Comparison of ENCODE assay signal across 22 cellular contexts in genomic region chr9:19114680-19115270, GRCh38. TPM values are rescaled to one million over a fixed set of nuclear protein-coding genes. Genes with fewer than 3 reads are reported as not detected.
DNase-seq lines count a peak whose midpoint lies in the region; ATAC-seq and TF ChIP-seq lines count a peak whose summit lies in the region.
"Had no signal": no experiment of that assay in that cellular context is flagged by ENCODE, and none has a peak within 500 bp of the region (broad histone marks: within the 10 kb centered on the region; RNA-seq: fewer than 3 reads in every experiment).

No MANE protein-coding gene starts in this region.

- H3K9ac ChIP-seq in GM23248: peak overlapping the region; percentile 15; the same call in 1 of the 2 replicates

- H3K27ac ChIP-seq in GM23248 (peak overlapping the region; percentile 55), psoas muscle (peak overlapping the region; percentile 100)
- H3K27ac ChIP-seq: body of pancreas, coronary artery, ovary, suprapubic skin, vagina had no signal

- no peaks in the 10 kb centered on the region for H3K9me3 Mint-ChIP-seq in WTC11
- H3K9me3 Mint-ChIP-seq in activated CD4-positive, alpha-beta T cell treated with anti-CD3 and anti-CD28 coated beads, Interleukin-2, amount 10 ng/mL, durations not matched to agents 7 days and 5 days: no peaks in the 10 kb centered on the region
- H3K9me3 Mint-ChIP-seq: naive thymus-derived CD4-positive, alpha-beta T cell had no signal

- no peaks in the 10 kb centered on the region for H3K9me3 ChIP-seq in GM23248 (ENCODE audit: low read depth)
- no peaks in the 10 kb centered on the region for H3K9me3 ChIP-seq in psoas muscle
- H3K9me3 ChIP-seq: body of pancreas, ovary, suprapubic skin, vagina had no signal

- no peak overlapping the region for H3K4me3 ChIP-seq in GM23248
- H3K4me3 ChIP-seq in psoas muscle: no peak overlapping the region
- H3K4me3 ChIP-seq: body of pancreas, coronary artery, GM12878, ovary, suprapubic skin, vagina had no signal

- TF ChIP-seq CTCF in WTC11 (IDR thresholded peaks at IDR 0.05): no peak
- no peak for TF ChIP-seq CTCF in psoas muscle (IDR thresholded peaks at IDR 0.05)

- peaks cover 13% of the 10 kb centered on the region for H3K4me1 Mint-ChIP-seq in WTC11
- peaks cover 7% of the 10 kb centered on the region for H3K4me1 Mint-ChIP-seq in activated CD4-positive, alpha-beta T cell treated with anti-CD3 and anti-CD28 coated beads, Interleukin-2, amount 10 ng/mL, durations not matched to agents 7 days and 5 days

- peak overlapping the region; percentile 33; the same call in 1 of the 2 replicates for H3K27ac Mint-ChIP-seq in WTC11
- no peak overlapping the region for H3K27ac Mint-ChIP-seq in activated CD4-positive, alpha-beta T cell treated with anti-CD3 and anti-CD28 coated beads, Interleukin-2, amount 10 ng/mL, durations not matched to agents 7 days and 5 days
- H3K27ac Mint-ChIP-seq: activated naive CD8-positive, alpha-beta T cell had no signal

- 0 out of 2 replicates have a peak, but pooled peaks cover 4% of the 10 kb centered on the region for H3K79me2 ChIP-seq in GM23248 (ENCODE audit: insufficient read depth)

- CTCF ChIA-PET in WTC11 (lab: Charles Lee): interaction anchor here (0.7 to 2.5 kb wide), 2 partner anchors 59 to 78 kb away, joined by 3 to 11 read pairs; no protein-coding TSS in a partner anchor
- CTCF ChIA-PET in activated CD4-positive, alpha-beta T cell treated with anti-CD3 and anti-CD28 coated beads, Interleukin-2, amount 10 ng/mL, durations not matched to agents 7 days and 5 days (lab: Charles Lee): interaction anchor here (0.5 to 3.5 kb wide), 6 partner anchors 9 to 165 kb away, joined by 3 to 11 read pairs (median 4); no protein-coding TSS in a partner anchor

- 81 to 82% methylated on average over 3 of the region's 3 CpGs for WGBS in GM23248 (ENCODE audit: low coverage in 1 of 2, low lambda C conversion rate in 2 of 2, missing lambda C conversion rate in 2 of 2), 2 experiments
- whole genome bisulfite sequencing in psoas muscle, 3 donors: 88 to 92% (median 92%) methylated on average over 3 of the region's 3 CpGs

- in situ Hi-C loops in GM23248 (cut with MboI): no loop called here

- H3K27me3 ChIP-seq in GM23248 (replicated peaks; ENCODE audit: insufficient read depth) (no peaks in the 10 kb centered on the region), psoas muscle (ENCODE audit: insufficient read depth in 3 of 3, low read length in 2 of 3) (no peaks in the 10 kb centered on the region)
- H3K27me3 ChIP-seq: body of pancreas, ovary, suprapubic skin, vagina had no signal

- peak; percentile 63 for DNase-seq in GM23248
- no peak for DNase-seq in WTC11 (ENCODE audit: low spot score)
- peak in 1 of 2 experiments; percentile 53 for DNase-seq in erythroblast (lab: John Stamatoyannopoulos, UW)
- DNase-seq in psoas muscle: no peak
- DNase-seq in activated CD4-positive, CD25-positive, alpha-beta regulatory T cell treated with anti-CD3 and anti-CD28 coated beads, Interleukin-2, amount 50 U/mL, for 72 hours: no peak
- no peak for DNase-seq in germinal center (ENCODE audit: low spot score)
- DNase-seq in activated CD4-positive, alpha-beta T cell treated with anti-CD3 and anti-CD28 coated beads, Interleukin-2, amount 10 ng/mL, durations not matched to agents 7 days and 5 days: no peak
- DNase-seq: body of pancreas; DMS 273 treated with DMSO at 0.1 percent for 48 hours; mammary epithelial cell; naive thymus-derived CD4-positive, alpha-beta T cell; NCI-H1417; NCI-H524 treated with DMSO at 0.1 percent for 48 hours; ovary; right cardiac atrium; T1000 had no signal

- H3K4me2 ChIP-seq in GM23248 (ENCODE audit: unreplicated experiment): no peak overlapping the region

- H3K4me1 ChIP-seq in GM23248 (ENCODE audit: insufficient read depth) (peaks cover 57% of the 10 kb centered on the region), psoas muscle (peaks cover 47% of the 10 kb centered on the region)
- H3K4me1 ChIP-seq: body of pancreas had no signal

- peaks cover 41% of the 10 kb centered on the region for H3K36me3 Mint-ChIP-seq in WTC11
- peaks cover 50% of the 10 kb centered on the region for H3K36me3 Mint-ChIP-seq in activated CD4-positive, alpha-beta T cell treated with anti-CD3 and anti-CD28 coated beads, Interleukin-2, amount 10 ng/mL, durations not matched to agents 7 days and 5 days (ENCODE audit: low read depth)

- no peaks in the 10 kb centered on the region for H4K20me1 ChIP-seq in GM23248 (ENCODE audit: insufficient read depth)

- no peaks in the 10 kb centered on the region for H3K9me2 ChIP-seq in GM23248 (ENCODE audit: insufficient read depth)

- intact Hi-C loops in psoas muscle (cut with DNase I): no loop called here

- ATAC-seq in WTC11 (no peak), psoas muscle (no peak), GM19324 (IDR thresholded peaks at IDR 0.05; ENCODE audit: low FRiP score, unreplicated experiment) (no peak)
- ATAC-seq: body of pancreas; GM12878; naive thymus-derived CD4-positive, alpha-beta T cell; right cardiac atrium had no signal

- H3K27me3 Mint-ChIP-seq in WTC11 (ENCODE audit: low read depth): no peaks in the 10 kb centered on the region
- H3K27me3 Mint-ChIP-seq in activated CD4-positive, alpha-beta T cell treated with anti-CD3 and anti-CD28 coated beads, Interleukin-2, amount 10 ng/mL, durations not matched to agents 7 days and 5 days: no peaks in the 10 kb centered on the region
- H3K27me3 Mint-ChIP-seq: activated naive CD8-positive, alpha-beta T cell; naive thymus-derived CD4-positive, alpha-beta T cell had no signal

- peaks cover 68% of the 10 kb centered on the region for H3F3A ChIP-seq in GM23248 (ENCODE audit: insufficient read depth)

- H3K36me3 ChIP-seq in GM23248 (ENCODE audit: low read depth) (peaks cover 51% of the 10 kb centered on the region; the same call in 1 of the 2 replicates), psoas muscle (ENCODE audit: insufficient read depth in 1 of 2, low read depth in 1 of 2) (peaks cover 13 to 89% of the 10 kb centered on the region in 2 donors)
- H3K36me3 ChIP-seq: ovary had no signal

- peak; percentile 74 for TF ChIP-seq POLR2A in erythroblast (IDR thresholded peaks at IDR 0.05; ENCODE audit: low read length)

- no peak overlapping the region for H2AFZ ChIP-seq in GM23248

- POLR2A ChIA-PET in WTC11 (lab: Charles Lee): no interaction called here
- POLR2A ChIA-PET in activated CD4-positive, alpha-beta T cell treated with anti-CD3 and anti-CD28 coated beads, Interleukin-2, amount 10 ng/mL, durations not matched to agents 7 days and 5 days (lab: Charles Lee): no interaction called here

- H3K4me3 Mint-ChIP-seq in WTC11: no peak overlapping the region
- H3K4me3 Mint-ChIP-seq in activated CD4-positive, alpha-beta T cell treated with anti-CD3 and anti-CD28 coated beads, Interleukin-2, amount 10 ng/mL, durations not matched to agents 7 days and 5 days: no peak overlapping the region
- H3K4me3 Mint-ChIP-seq: activated naive CD8-positive, alpha-beta T cell; naive thymus-derived CD4-positive, alpha-beta T cell had no signal

TF ChIP-seq in WTC11, 78 proteins besides CTCF, POLR2A, EP300 and RAD21:
- no peak for TF ChIP-seq ZNF425 (CRISPR knock-in tag; conservative IDR thresholded peaks at IDR 0.05)

RNA-seq across cellular contexts. Expression of gene HAUS6, which starts 12.1 kb away (rescaled TPM):
- total RNA-seq in GM23248 (2014; rRNA removed; shearing (Covaris generic)): 9.4 and 12.5 TPM in 2 replicates
- polyA plus RNA-seq in GM23248 (2016; fragmentation: Nextera tagmentation; extraction: Ambion mirVana) (7.0 and 7.7 TPM in 2 replicates), psoas muscle (1 to 10 TPM; 2.4 to 7.6 (median 5.6) TPM)
- total RNA-seq in WTC11 (2021) (37.9 to 43.3 TPM (median 39.8 TPM) in 3 replicates), psoas muscle (10 to 100 TPM in 1 of 4 donors, 1 to 10 TPM in 3; 3.3 to 10.9 (median 4.1) TPM)
- total RNA-seq in activated CD4-positive, alpha-beta T cell treated with anti-CD3 and anti-CD28 coated beads, Interleukin-2, amount 10 ng/mL, durations not matched to agents 7 days and 5 days: 10 to 100 TPM; 25.0 to 26.2 TPM

RNA-seq across cellular contexts. Expression of gene PLIN2, which starts 12.5 kb away (rescaled TPM):
- 114 and 120 TPM in 2 replicates for total RNA-seq in GM23248 (2014; rRNA removed; shearing (Covaris generic))
- polyA plus RNA-seq in GM23248 (2016; fragmentation: Nextera tagmentation; extraction: Ambion mirVana) (136 and 141 TPM in 2 replicates), psoas muscle (1,000 to 10,000 TPM in 1 of 3 donors, 100 to 1,000 TPM in 2; 418 to 3,967 (median 710) TPM)
- total RNA-seq in WTC11 (2021) (19.9 to 24.9 TPM (median 23.0 TPM) in 3 replicates), psoas muscle (1,000 to 10,000 TPM in 2 of 4 donors, 100 to 1,000 TPM in 2; 117 to 1,975 (median 1,047) TPM)
- 10 to 100 TPM; 55.4 to 60.4 TPM for total RNA-seq in activated CD4-positive, alpha-beta T cell treated with anti-CD3 and anti-CD28 coated beads, Interleukin-2, amount 10 ng/mL, durations not matched to agents 7 days and 5 days
